1 cellular context compared by ENCODE assay signal in genomic region chr18:6876646-6877045, GRCh38.
TF ChIP-seq lines count a peak whose summit lies in the region.

No MANE protein-coding gene starts in this region.

TF ChIP-seq in IMR-90, 13 proteins besides CTCF, POLR2A, EP300 and RAD21:
- TF ChIP-seq MAFK (IDR thresholded peaks at IDR 0.05; ENCODE audit: low read depth, low read length) (no peak), CHD1 (IDR thresholded peaks at IDR 0.05; ENCODE audit: low read depth, low read length) (no peak), USF2 (IDR thresholded peaks at IDR 0.05; ENCODE audit: low read depth, low read length) (no peak), CEBPB (IDR thresholded peaks at IDR 0.05; ENCODE audit: low read depth, low read length) (no peak), NFE2L2 (IDR thresholded peaks at IDR 0.05; ENCODE audit: low read depth, low read length) (no peak), MXI1 (IDR thresholded peaks at IDR 0.05; ENCODE audit: borderline replicate concordance, low read depth, low read length) (no peak), FOS (IDR thresholded peaks at IDR 0.05; ENCODE audit: low read depth, low read length) (no peak), RFX5 (IDR thresholded peaks at IDR 0.05; ENCODE audit: low read depth, low read length) (no peak), SMC3 (IDR thresholded peaks at IDR 0.05; ENCODE audit: low read depth, low read length) (no peak), RCOR1 (IDR thresholded peaks at IDR 0.05; ENCODE audit: insufficient replicate concordance, low read length) (no peak), BHLHE40 (IDR thresholded peaks at IDR 0.05; ENCODE audit: low read depth, low read length) (no peak), MAZ (IDR thresholded peaks at IDR 0.05; ENCODE audit: borderline replicate concordance, low read depth, low read length) (no peak)
- TF ChIP-seq, protein P1, sequence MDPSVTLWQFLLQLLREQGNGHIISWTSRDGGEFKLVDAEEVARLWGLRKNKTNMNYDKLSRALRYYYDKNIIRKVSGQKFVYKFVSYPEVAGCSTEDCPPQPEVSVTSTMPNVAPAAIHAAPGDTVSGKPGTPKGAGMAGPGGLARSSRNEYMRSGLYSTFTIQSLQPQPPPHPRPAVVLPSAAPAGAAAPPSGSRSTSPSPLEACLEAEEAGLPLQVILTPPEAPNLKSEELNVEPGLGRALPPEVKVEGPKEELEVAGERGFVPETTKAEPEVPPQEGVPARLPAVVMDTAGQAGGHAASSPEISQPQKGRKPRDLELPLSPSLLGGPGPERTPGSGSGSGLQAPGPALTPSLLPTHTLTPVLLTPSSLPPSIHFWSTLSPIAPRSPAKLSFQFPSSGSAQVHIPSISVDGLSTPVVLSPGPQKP (IDR thresholded peaks at IDR 0.05; ENCODE audit: borderline replicate concordance, low read depth, low read length), result no peak
